Comparison of ENCODE assay signal across 10 cellular contexts in genomic region chr19:2291185-2291751, GRCh38. TPM values are rescaled to one million over a fixed set of nuclear protein-coding genes. Genes with fewer than 3 reads are reported as not detected.
DNase-seq lines count a peak whose midpoint lies in the region; ATAC-seq lines count a peak whose summit lies in the region.
"Had no signal": no experiment of that assay in that cellular context is flagged by ENCODE, and none has a peak within 500 bp of the region (broad histone marks: within the 10 kb centered on the region; RNA-seq: fewer than 3 reads in every experiment).

No MANE protein-coding gene starts in this region.

- H3K27me3 ChIP-seq in right cardiac atrium (ENCODE audit: control insufficient read depth, insufficient read depth), result no peaks in the 10 kb centered on the region
- H3K27me3 ChIP-seq in adipocyte (replicated peaks; ENCODE audit: control insufficient read depth, insufficient read depth, low read length), result peaks cover 35% of the 10 kb centered on the region
- peaks cover 29% of the 10 kb centered on the region for H3K27me3 ChIP-seq in mesendoderm (ENCODE audit: insufficient read depth, low read length, poor library complexity)

- H4K8ac ChIP-seq in mesendoderm (ENCODE audit: low read depth, low read length), result no peak overlapping the region

- 17% methylated on average over 67 of the region's 67 CpGs for WGBS in right cardiac atrium
- WGBS in mesendoderm (ENCODE audit: extremely low coverage, insufficient coverage, low lambda C conversion rate), result no CpG with 5 or more reads among the region's 67 CpGs

- peak overlapping the region; percentile 29 for H3K4me2 ChIP-seq in mesendoderm (ENCODE audit: low read length)

- H3K9me3 ChIP-seq in right cardiac atrium (ENCODE audit: control insufficient read depth, low read length), result no peaks in the 10 kb centered on the region
- H3K9me3 ChIP-seq in adipocyte (ENCODE audit: control insufficient read depth, low read length), result no peaks in the 10 kb centered on the region

- H3K4me1 ChIP-seq in right cardiac atrium (ENCODE audit: control insufficient read depth, insufficient read depth, low read length) (peaks cover 7% of the 10 kb centered on the region), adipocyte (ENCODE audit: control insufficient read depth, insufficient read depth, low read length) (peaks cover 14% of the 10 kb centered on the region), mesendoderm (ENCODE audit: control insufficient read depth, low read depth, low read length) (no peaks in the 10 kb centered on the region)

- no peak overlapping the region for H2BK5ac ChIP-seq in mesendoderm (ENCODE audit: low read length)

- H3K9ac ChIP-seq in adipocyte (ENCODE audit: low read length), result no peak overlapping the region
- no peak overlapping the region for H3K9ac ChIP-seq in mesendoderm (ENCODE audit: low read length)

- H3K4me3 ChIP-seq in right cardiac atrium (ENCODE audit: low read length) (no peak overlapping the region), adipocyte (ENCODE audit: low read length) (no peak overlapping the region), mesendoderm (ENCODE audit: low read length) (no peak overlapping the region)

- H2BK120ac ChIP-seq in mesendoderm (ENCODE audit: low read depth, low read length), result no peak overlapping the region

- no peak overlapping the region for H3K56ac ChIP-seq in mesendoderm (ENCODE audit: low read length)

- intact Hi-C loops in right cardiac atrium (cut with DNase I) (no loop called here), cardiac septum (cut with DNase I) (no loop called here)

- ATAC-seq in right cardiac atrium (no peak), GM19324 (IDR thresholded peaks at IDR 0.05; ENCODE audit: low FRiP score, unreplicated experiment) (no peak)

- no peak overlapping the region for H3K27ac ChIP-seq in right cardiac atrium (ENCODE audit: low read length)
- H3K27ac ChIP-seq in mesendoderm (ENCODE audit: low read depth, low read length), result no peak overlapping the region

- no peak overlapping the region for H2AK5ac ChIP-seq in mesendoderm (ENCODE audit: low read length)

- H3K23ac ChIP-seq in mesendoderm (ENCODE audit: low read length), result no peak overlapping the region

- no peak overlapping the region for H3K18ac ChIP-seq in mesendoderm (ENCODE audit: low read length)

- no peaks in the 10 kb centered on the region for H3K79me2 ChIP-seq in mesendoderm (ENCODE audit: control insufficient read depth, insufficient read depth, low read length)

- H3K4ac ChIP-seq in mesendoderm (ENCODE audit: low read depth, low read length), result no peak overlapping the region

- H3K36me3 ChIP-seq in adipocyte (ENCODE audit: control insufficient read depth, insufficient read depth, low read length, severe bottlenecking), result no peaks in the 10 kb centered on the region
- no peaks in the 10 kb centered on the region for H3K36me3 ChIP-seq in mesendoderm (ENCODE audit: control insufficient read depth, insufficient read depth, low read length)

- in situ Hi-C loops in KBM-7 (cut with MboI; ENCODE audit: low pct_unique_long_range_greater_than_20kb, low sequenced_read_pairs), result no loop called here

- DNase-seq in right cardiac atrium (peak in 2 of 3 donors; percentile 48 to 56), cardiac septum (ENCODE audit: low spot score) (no peak), adipocyte (ENCODE audit: low read depth) (peak; percentile 21), mesendoderm (no peak), NCI-H446 (lab: John Stamatoyannopoulos, UW) (no peak), KBM-7 (no peak), UCSD-AML1 (lab: John Stamatoyannopoulos, UW; ENCODE audit: unreplicated experiment) (no peak)

- no peak overlapping the region for H2BK15ac ChIP-seq in mesendoderm (replicated peaks; ENCODE audit: low read depth)

- no peaks in the 10 kb centered on the region for H3K79me1 ChIP-seq in mesendoderm (ENCODE audit: low read length)

- H4K5ac ChIP-seq in mesendoderm (ENCODE audit: low read length), result no peak overlapping the region

RNA-seq across cellular contexts. Expression of gene PEAK3, which starts 9.3 kb away (rescaled TPM):
- total RNA-seq in right cardiac atrium (1 to 10 TPM; 1.0 to 3.1 (median 1.7) TPM), cardiac septum (0.19 TPM)
- polyA plus RNA-seq in right cardiac atrium, result 0.84 TPM
- polyA plus RNA-seq in mesendoderm (2013, experiment 1 of 2), result 0.01 TPM
- polyA plus RNA-seq in mesendoderm (2013, experiment 2 of 2), result 0.01 TPM

RNA-seq across cellular contexts. Expression of gene LINGO3, which starts 16.7 kb away (rescaled TPM):
- not detected for total RNA-seq in right cardiac atrium
- polyA plus RNA-seq in right cardiac atrium, result not detected
- not detected for total RNA-seq in cardiac septum
- not detected for polyA plus RNA-seq in mesendoderm (2013, experiment 1 of 2)
- 0.03 TPM for polyA plus RNA-seq in mesendoderm (2013, experiment 2 of 2)
- total RNA-seq: lung microvascular endothelial cell, RPMI7951 had no signal

RNA-seq across cellular contexts. Expression of gene JSRP1, which starts 35.1 kb away (rescaled TPM):
- total RNA-seq in right cardiac atrium (not detected), cardiac septum (0.46 TPM)
- 0.75 TPM for polyA plus RNA-seq in right cardiac atrium
- polyA plus RNA-seq in mesendoderm (2013, experiment 1 of 2), result 0.44 TPM
- polyA plus RNA-seq in mesendoderm (2013, experiment 2 of 2), result 0.57 TPM
- total RNA-seq: lung microvascular endothelial cell, RPMI7951 had no signal

RNA-seq across cellular contexts. Expression of gene LSM7, which starts 37.1 kb away (rescaled TPM):
- 10 to 100 TPM; 33.0 to 49.9 (median 41.4) TPM for total RNA-seq in right cardiac atrium
- polyA plus RNA-seq in right cardiac atrium, result 123 TPM
- 42.7 TPM for total RNA-seq in cardiac septum
- 355 TPM for polyA plus RNA-seq in mesendoderm (2013, experiment 1 of 2)
- polyA plus RNA-seq in mesendoderm (2013, experiment 2 of 2), result 354 TPM

RNA-seq across cellular contexts. Expression of gene SPPL2B, which starts 37.2 kb away (rescaled TPM):
- total RNA-seq in right cardiac atrium (10 to 100 TPM; 27.1 to 40.2 (median 31.8) TPM), cardiac septum (27.4 TPM)
- 28.1 TPM for polyA plus RNA-seq in right cardiac atrium
- polyA plus RNA-seq in mesendoderm (2013, experiment 1 of 2), result 19.8 TPM
- 19.1 TPM for polyA plus RNA-seq in mesendoderm (2013, experiment 2 of 2)

Comparison
In these comparisons a context has a peak if more than half of its experiments do, and no peak if none do; other contexts are left out.
1. DNase-seq: peak in right cardiac atrium (2 of 3) and adipocyte (single experiment); none in cardiac septum (single experiment), mesendoderm (single experiment), NCI-H446 (0 of 2), KBM-7 (single experiment) and UCSD-AML1 (single experiment).